Comparison of ENCODE assay signal across 18 cellular contexts in the genomic region with DNA sequence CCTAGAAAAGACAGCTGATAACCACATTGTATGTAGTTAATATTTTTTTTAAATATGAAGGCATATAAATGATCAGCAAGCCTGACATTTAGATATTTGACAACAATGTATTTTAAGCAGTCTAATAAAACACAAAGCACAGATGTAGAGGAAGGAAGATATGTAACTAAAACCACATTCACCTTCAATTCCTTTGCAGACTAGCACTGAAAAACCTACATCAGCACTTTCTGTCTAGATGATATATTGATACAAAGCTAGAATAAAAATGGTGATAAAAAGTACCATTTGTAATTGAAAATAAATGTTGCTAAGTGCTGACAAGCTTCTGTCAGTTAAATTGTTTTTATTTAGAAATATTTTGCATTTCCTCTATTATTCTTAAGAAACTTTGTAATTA.
"Had no signal": no experiment of that assay in that cellular context is flagged by ENCODE, and none has a peak within 500 bp of the region (broad histone marks: within the 10 kb centered on the region; RNA-seq: fewer than 3 reads in every experiment).

No MANE protein-coding gene starts in this region.

- DNase-seq: cortex of kidney; effector memory CD8-positive, alpha-beta T cell; kidney; natural killer cell; occipital lobe; ovary; posterior cingulate gyrus; psoas muscle; right cardiac atrium; small intestine; stimulated activated CD4-positive, alpha-beta T cell treated with anti-CD3 and anti-CD28 coated beads, Interleukin-15, amount 100 ng/mL, for 24 hours; stimulated activated CD4-positive, alpha-beta T cell treated with anti-CD3 and anti-CD28 coated beads, Interleukin-2, amount 100 ng/mL, for 48 hours; stimulated activated naive B cell treated with anti-CD40 and anti-IgM and Interleukin-4, amounts not matched to agents 10 μg/mL and 1 μg/mL and 100 μg/mL, for 72 hours; upper lobe of left lung; uterus had no signal

- H3K36me3 ChIP-seq: ovary, thoracic aorta, tibial nerve, upper lobe of left lung, uterus had no signal

- FAIRE-seq: kidney, small intestine had no signal

- H3K27me3 ChIP-seq: ovary, tibial nerve, upper lobe of left lung, uterus had no signal

- H3K27ac ChIP-seq: ovary, psoas muscle, thoracic aorta, tibial nerve, upper lobe of left lung, uterus had no signal

- H3K4me3 ChIP-seq: lung, ovary, psoas muscle, thoracic aorta, tibial nerve, upper lobe of left lung, uterus had no signal

- H3K4me1 ChIP-seq: psoas muscle, upper lobe of left lung, uterus had no signal

- H3K9me3 ChIP-seq: ovary, psoas muscle, thoracic aorta, tibial nerve, upper lobe of left lung, uterus had no signal
